Comparison of ENCODE assay signal across 7 cellular contexts in genomic region chr20:30290361-30291063, GRCh38.
DNase-seq lines count a peak whose midpoint lies in the region; ATAC-seq and TF ChIP-seq lines count a peak whose summit lies in the region.
"Not testable (repeated sequence)": the region's sequence is repeated elsewhere in the genome, so short reads cannot be mapped to it uniquely, and the experiment has no call there.

No MANE protein-coding gene starts in this region.

- H3K4me1 ChIP-seq in left lung: not testable (repeated sequence)

- H3K4me1 Mint-ChIP-seq in activated T-helper 1 cell treated with anti-CD3 and anti-CD28 coated beads, Interleukin-12 subunit alpha, Interleukin-12 subunit beta, Interleukin-2, Interleukin-4 antibody, amounts not matched to agents 30 ng/mL and 10 ng/mL and 1 ng/mL, durations not matched to agents 14 hours and 24 hours and 36 hours (ENCODE audit: low read depth): peaks cover 40% of the 10 kb centered on the region
- H3K4me1 Mint-ChIP-seq in endothelial cell (ENCODE audit: unreplicated experiment): peaks cover 13% of the 10 kb centered on the region

- TF ChIP-seq POLR2A in GM18505 (IDR thresholded peaks at IDR 0.05; ENCODE audit: borderline replicate concordance, extremely low read depth, insufficient read depth, insufficient read length): not testable (repeated sequence)

- intact Hi-C loops in activated T-helper 1 cell treated with anti-CD3 and anti-CD28 coated beads, Interleukin-12 subunit alpha, Interleukin-12 subunit beta, Interleukin-2, Interleukin-4 antibody, amounts not matched to agents 30 ng/mL and 10 ng/mL and 1 ng/mL, durations not matched to agents 14 hours and 24 hours and 36 hours (cut with micrococcal nuclease); left lung (cut with DNase I): not testable (repeated sequence)

- H3K36me3 Mint-ChIP-seq in activated T-helper 1 cell treated with anti-CD3 and anti-CD28 coated beads, Interleukin-12 subunit alpha, Interleukin-12 subunit beta, Interleukin-2, Interleukin-4 antibody, amounts not matched to agents 30 ng/mL and 10 ng/mL and 1 ng/mL, durations not matched to agents 14 hours and 24 hours and 36 hours (ENCODE audit: low read depth); endothelial cell (ENCODE audit: low read depth, unreplicated experiment): not testable (repeated sequence)

- ATAC-seq in GM18505 (IDR thresholded peaks at IDR 0.05; ENCODE audit: unreplicated experiment) (peak; percentile 52), left lung (peak; percentile 75)

- not testable (repeated sequence) for H3K27me3 ChIP-seq in left lung

- H3K27me3 Mint-ChIP-seq in activated T-helper 1 cell treated with anti-CD3 and anti-CD28 coated beads, Interleukin-12 subunit alpha, Interleukin-12 subunit beta, Interleukin-2, Interleukin-4 antibody, amounts not matched to agents 30 ng/mL and 10 ng/mL and 1 ng/mL, durations not matched to agents 14 hours and 24 hours and 36 hours (ENCODE audit: insufficient read depth); endothelial cell (ENCODE audit: unreplicated experiment): not testable (repeated sequence)

- peak overlapping the region; percentile 95 for H3K27ac Mint-ChIP-seq in activated T-helper 1 cell treated with anti-CD3 and anti-CD28 coated beads, Interleukin-12 subunit alpha, Interleukin-12 subunit beta, Interleukin-2, Interleukin-4 antibody, amounts not matched to agents 30 ng/mL and 10 ng/mL and 1 ng/mL, durations not matched to agents 14 hours and 24 hours and 36 hours
- H3K27ac Mint-ChIP-seq in endothelial cell (ENCODE audit: unreplicated experiment): peak overlapping the region; percentile 77

- TF ChIP-seq CTCF in endothelial cell (IDR thresholded peaks at IDR 0.05; ENCODE audit: unreplicated experiment); left lung (IDR thresholded peaks at IDR 0.05): not testable (repeated sequence)

- peak overlapping the region; percentile 78 for H3K4me3 Mint-ChIP-seq in activated T-helper 1 cell treated with anti-CD3 and anti-CD28 coated beads, Interleukin-12 subunit alpha, Interleukin-12 subunit beta, Interleukin-2, Interleukin-4 antibody, amounts not matched to agents 30 ng/mL and 10 ng/mL and 1 ng/mL, durations not matched to agents 14 hours and 24 hours and 36 hours
- H3K4me3 Mint-ChIP-seq in endothelial cell (ENCODE audit: unreplicated experiment): peak overlapping the region; percentile 71

- H3K9me3 ChIP-seq in left lung: not testable (repeated sequence)

- peak overlapping the region in 1 of 2 donors; percentile 35 for H3K4me3 ChIP-seq in left lung
- peak overlapping the region; percentile 9 to 31 (median 23) for H3K4me3 ChIP-seq in skin epidermis

- H3K36me3 ChIP-seq in left lung: not testable (repeated sequence)

- DNase-seq in HuH-7 (ENCODE audit: low spot score): peak; percentile 74
- peak; percentile 61 for DNase-seq in RPMI7951 (ENCODE audit: low read depth)
- DNase-seq in activated T-helper 1 cell treated with anti-CD3 and anti-CD28 coated beads, Interleukin-12 subunit alpha, Interleukin-12 subunit beta, Interleukin-2, Interleukin-4 antibody, amounts not matched to agents 30 ng/mL and 10 ng/mL and 1 ng/mL, durations not matched to agents 14 hours and 24 hours and 36 hours (ENCODE audit: low spot score): peak; percentile 17
- peak; percentile 71 for DNase-seq in endothelial cell (ENCODE audit: low spot score)
- peak in 1 of 2 donors; percentile 73 for DNase-seq in left lung

- H3K27ac ChIP-seq in left lung: peak overlapping the region in 1 of 2 donors; percentile 58
- H3K27ac ChIP-seq in skin epidermis: peak overlapping the region in 8 of 21 experiments; percentile 17 to 77 (median 63)

- not testable (repeated sequence) for H3K9me3 Mint-ChIP-seq in activated T-helper 1 cell treated with anti-CD3 and anti-CD28 coated beads, Interleukin-12 subunit alpha, Interleukin-12 subunit beta, Interleukin-2, Interleukin-4 antibody, amounts not matched to agents 30 ng/mL and 10 ng/mL and 1 ng/mL, durations not matched to agents 14 hours and 24 hours and 36 hours; endothelial cell (ENCODE audit: unreplicated experiment)
